Comparison of ENCODE assay signal across 14 cellular contexts in the genomic region with DNA sequence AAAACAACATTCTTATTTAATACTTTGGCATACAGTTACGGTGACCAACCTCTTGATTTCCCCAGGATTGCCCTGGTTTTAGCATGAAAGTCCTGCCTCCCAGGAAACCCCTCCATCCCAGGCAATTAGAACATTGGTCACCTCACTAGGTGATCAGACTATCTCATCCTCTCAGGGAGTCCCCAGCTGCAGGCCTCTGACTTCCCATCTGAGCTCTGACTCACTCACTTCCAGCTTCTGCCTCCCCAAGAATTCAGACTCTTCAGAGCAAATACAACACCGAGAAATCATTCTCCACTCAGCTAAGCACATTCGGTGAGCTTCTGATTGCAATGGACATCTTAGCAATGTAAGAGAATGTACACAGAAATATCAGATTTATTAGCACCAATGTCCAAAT.
A peak's percentile ranks its signal among the peaks of the same experiment; 100 is the strongest.
DNase-seq lines count a peak whose midpoint lies in the region; TF ChIP-seq lines count a peak whose summit lies in the region.
"Had no signal": no experiment of that assay in that cellular context is flagged by ENCODE, and none has a peak within 500 bp of the region (broad histone marks: within the 10 kb centered on the region; RNA-seq: fewer than 3 reads in every experiment).

No MANE protein-coding gene starts in this region.

- no peak overlapping the region for H3K14ac ChIP-seq in mesenchymal stem cell (ENCODE audit: low read length in 2 of 2)

- in situ Hi-C loops in brain microvascular endothelial cell (cut with HindIII; ENCODE audit: low pct_ligation_motif_present, low sequenced_read_pairs), result no loop called here
- in situ Hi-C loops in GM13976 (cut with MboI; ENCODE audit: low sequenced_read_pairs, unreplicated experiment), result no loop called here

- DNase-seq in AG08396 (ENCODE audit: low spot score) (peak; percentile 32), HPDE6-E6E7 (ENCODE audit: extremely low spot score) (peak; percentile 34), brain microvascular endothelial cell (peak; percentile 46), mesenchymal stem cell (peak; percentile 86), spleen (no peak), GM13976 (ENCODE audit: low spot score) (no peak), Caco-2 (no peak)
- no peak for DNase-seq in activated CD4-positive, alpha-beta memory T cell treated with anti-CD3 and anti-CD28 coated beads for 36 hours
- DNase-seq: NCI-H1092 treated with DMSO at 0.1 percent for 48 hours; stimulated activated CD4-positive, alpha-beta T cell treated with anti-CD3 and anti-CD28 coated beads, Interleukin-1b, Interleukin-23, amount 100 ng/mL, for 48 hours; SW 1271; upper lobe of right lung had no signal

- H3K27me3 ChIP-seq in brain microvascular endothelial cell (replicated peaks), result peaks cover 8% of the 10 kb centered on the region
- H3K27me3 ChIP-seq in mesenchymal stem cell (ENCODE audit: control insufficient read depth in 1 of 2, insufficient read depth in 1 of 2, low read length in 2 of 2), result peaks cover 4 to 51% of the 10 kb centered on the region in 2 experiments
- no peaks in the 10 kb centered on the region for H3K27me3 ChIP-seq in spleen (replicated peaks in 1 of 7)
- H3K27me3 ChIP-seq in Caco-2 (replicated peaks; ENCODE audit: control insufficient read depth, insufficient read depth, low read length), result no peaks in the 10 kb centered on the region
- H3K27me3 ChIP-seq: BLaER1 treated with 17β-estradiol and CSF1 and Interleukin-3, amounts not matched to agents 10 nM and 100 nM; upper lobe of right lung had no signal

- peak overlapping the region; percentile 54 for H2BK5ac ChIP-seq in mesenchymal stem cell (ENCODE audit: low read depth, low read length, poor library complexity, severe bottlenecking)

- no peaks in the 10 kb centered on the region for H3K9me3 ChIP-seq in mesenchymal stem cell (ENCODE audit: control insufficient read depth, low read length)
- H3K9me3 ChIP-seq in spleen, result no peaks in the 10 kb centered on the region
- no peaks in the 10 kb centered on the region for H3K9me3 ChIP-seq in Caco-2
- H3K9me3 ChIP-seq: BLaER1 treated with 17β-estradiol and CSF1 and Interleukin-3, amounts not matched to agents 10 nM and 100 nM; upper lobe of right lung had no signal

- H3K4me1 Mint-ChIP-seq in activated CD4-positive, alpha-beta memory T cell treated with anti-CD3 and anti-CD28 coated beads for 36 hours (ENCODE audit: low read depth), result no peaks in the 10 kb centered on the region
- peaks cover 5% of the 10 kb centered on the region for H3K4me1 Mint-ChIP-seq in Caco-2 (ENCODE audit: low read depth, unreplicated experiment)

- no peaks in the 10 kb centered on the region for H3K36me3 ChIP-seq in brain microvascular endothelial cell (replicated peaks)
- H3K36me3 ChIP-seq in mesenchymal stem cell (ENCODE audit: control insufficient read depth in 1 of 2, insufficient read depth in 2 of 2, low read depth in 1 of 2, low read length in 2 of 2), result no peaks in the 10 kb centered on the region
- H3K36me3 ChIP-seq in spleen, result no peaks in the 10 kb centered on the region
- H3K36me3 ChIP-seq in Caco-2 (ENCODE audit: control insufficient read depth, insufficient read depth, low read length), result no peaks in the 10 kb centered on the region
- H3K36me3 ChIP-seq: BLaER1 treated with 17β-estradiol and CSF1 and Interleukin-3, amounts not matched to agents 10 nM and 100 nM; upper lobe of right lung had no signal

- WGBS in mesenchymal stem cell, result 61% methylated on average over 1 of the region's 3 CpGs
- 79 to 88% (median 83%) methylated on average over 3 of the region's 3 CpGs for WGBS in spleen, 5 donors

- H2BK120ac ChIP-seq in mesenchymal stem cell (ENCODE audit: low read depth, low read length), result no peak overlapping the region

- no peak overlapping the region for H2AFZ ChIP-seq in mesenchymal stem cell (ENCODE audit: low read depth, low read length)

- no peak overlapping the region for H3K4ac ChIP-seq in mesenchymal stem cell (ENCODE audit: low read depth in 1 of 2, low read length in 2 of 2)

- TF ChIP-seq CTCF in brain microvascular endothelial cell (IDR thresholded peaks at IDR 0.05; ENCODE audit: low read depth, low read length, missing control alignments) (no peak), spleen (IDR thresholded peaks at IDR 0.05 in 8 of 11, conservative IDR thresholded peaks at IDR 0.05 in 3 of 11) (no peak), GM13976 (IDR thresholded peaks at IDR 0.05; ENCODE audit: borderline replicate concordance, control extremely low read depth, extremely low read depth, insufficient read depth, missing control alignments) (no peak), Caco-2 (IDR thresholded peaks at IDR 0.05; ENCODE audit: insufficient read depth in 1 of 2, low read depth in 1 of 2, low read length in 1 of 2, severe bottlenecking in 1 of 2, unreplicated experiment in 1 of 2) (no peak)

- no peak overlapping the region for H3K4me2 ChIP-seq in mesenchymal stem cell (ENCODE audit: low read length, poor library complexity, severe bottlenecking)

- no peaks in the 10 kb centered on the region for H3K36me3 Mint-ChIP-seq in activated CD4-positive, alpha-beta memory T cell treated with anti-CD3 and anti-CD28 coated beads for 36 hours
- no peaks in the 10 kb centered on the region for H3K36me3 Mint-ChIP-seq in Caco-2 (ENCODE audit: insufficient read depth, unreplicated experiment)

- H3K9me3 Mint-ChIP-seq in activated CD4-positive, alpha-beta memory T cell treated with anti-CD3 and anti-CD28 coated beads for 36 hours, result no peaks in the 10 kb centered on the region
- H3K9me3 Mint-ChIP-seq in Caco-2 (ENCODE audit: unreplicated experiment), result no peaks in the 10 kb centered on the region

- peaks cover 11% of the 10 kb centered on the region for H3K4me1 ChIP-seq in mesenchymal stem cell (ENCODE audit: control insufficient read depth, insufficient read depth, low read depth, low read length)
- peaks cover 6 to 28% (median 17%) of the 10 kb centered on the region in 6 donors for H3K4me1 ChIP-seq in spleen
- H3K4me1 ChIP-seq in Caco-2, result no peaks in the 10 kb centered on the region

- no peak for TF ChIP-seq POLR2A in spleen (IDR thresholded peaks at IDR 0.05)

- BruUV-seq in Caco-2 (replicated peaks; lab: Mats Ljungman, UMichigan), result no TSS peak

- no peak overlapping the region for H4K8ac ChIP-seq in mesenchymal stem cell (ENCODE audit: low read length)

- CTCF ChIA-PET in activated CD4-positive, alpha-beta memory T cell treated with anti-CD3 and anti-CD28 coated beads for 36 hours (lab: Charles Lee), result no interaction called here
- CTCF ChIA-PET in Caco-2 (lab: Charles Lee), result no interaction called here

- no peak overlapping the region for H2BK12ac ChIP-seq in mesenchymal stem cell (ENCODE audit: low read length in 2 of 2)

- no peak overlapping the region for H2AK5ac ChIP-seq in mesenchymal stem cell (ENCODE audit: low read length, severe bottlenecking)

- H3K79me1 ChIP-seq in mesenchymal stem cell (replicated peaks; ENCODE audit: low read length, poor library complexity, severe bottlenecking), result no peaks in the 10 kb centered on the region

- H3K27ac ChIP-seq in brain microvascular endothelial cell (peak overlapping the region; percentile 45), mesenchymal stem cell (ENCODE audit: low read length, poor library complexity, severe bottlenecking) (peak overlapping the region; percentile 87), spleen (no peak overlapping the region)
- H3K27ac ChIP-seq: BLaER1 treated with 17β-estradiol and CSF1 and Interleukin-3, amounts not matched to agents 10 nM and 100 nM; upper lobe of right lung had no signal

- no peak overlapping the region for H3K23ac ChIP-seq in mesenchymal stem cell (ENCODE audit: low read length in 2 of 2)

- intact Hi-C loops in spleen (cut with DNase I; ENCODE audit: low total_unique reads) (no loop called here), Caco-2 (cut with micrococcal nuclease; ENCODE audit: unreplicated experiment) (no loop called here)
- intact Hi-C loops in activated CD4-positive, alpha-beta memory T cell treated with anti-CD3 and anti-CD28 coated beads for 36 hours (cut with micrococcal nuclease), result no loop called here

- H2BK15ac ChIP-seq in mesenchymal stem cell (ENCODE audit: low read depth, poor library complexity, severe bottlenecking), result no peak overlapping the region

- no peak overlapping the region for H4K91ac ChIP-seq in mesenchymal stem cell (ENCODE audit: low read length)

- H3K9ac ChIP-seq in mesenchymal stem cell (ENCODE audit: low read length), result no peak overlapping the region
- H3K9ac ChIP-seq: BLaER1 treated with 17β-estradiol and CSF1 and Interleukin-3, amounts not matched to agents 10 nM and 100 nM had no signal

- H3K18ac ChIP-seq in mesenchymal stem cell (ENCODE audit: low read depth in 1 of 2, low read length in 2 of 2), result peak overlapping the region in 1 of 2 experiments; percentile 24

- H3K4me3 Mint-ChIP-seq in activated CD4-positive, alpha-beta memory T cell treated with anti-CD3 and anti-CD28 coated beads for 36 hours, result no peak overlapping the region
- no peak overlapping the region for H3K4me3 Mint-ChIP-seq in Caco-2 (ENCODE audit: unreplicated experiment)

- H3K27ac Mint-ChIP-seq in activated CD4-positive, alpha-beta memory T cell treated with anti-CD3 and anti-CD28 coated beads for 36 hours, result no peak overlapping the region
- no peak overlapping the region for H3K27ac Mint-ChIP-seq in Caco-2 (ENCODE audit: unreplicated experiment)
- H3K27ac Mint-ChIP-seq: progenitor cell of endocrine pancreas had no signal

- H3K4me3 ChIP-seq in brain microvascular endothelial cell (ENCODE audit: low read depth, low read length) (no peak overlapping the region), mesenchymal stem cell (ENCODE audit: insufficient read depth in 1 of 2, low read depth in 1 of 2, low read length in 2 of 2) (no peak overlapping the region), spleen (no peak overlapping the region), Caco-2 (ENCODE audit: low read depth, low read length) (no peak overlapping the region)
- H3K4me3 ChIP-seq: BLaER1 treated with 17β-estradiol and CSF1 and Interleukin-3, amounts not matched to agents 10 nM and 100 nM; upper lobe of right lung had no signal

- H3K27me3 Mint-ChIP-seq in activated CD4-positive, alpha-beta memory T cell treated with anti-CD3 and anti-CD28 coated beads for 36 hours, result no peaks in the 10 kb centered on the region
- no peaks in the 10 kb centered on the region for H3K27me3 Mint-ChIP-seq in Caco-2 (ENCODE audit: insufficient read depth, unreplicated experiment)

- POLR2A ChIA-PET in activated CD4-positive, alpha-beta memory T cell treated with anti-CD3 and anti-CD28 coated beads for 36 hours (lab: Charles Lee), result no interaction called here
- POLR2A ChIA-PET in Caco-2 (lab: Charles Lee), result no interaction called here

Comparison
In these comparisons a context has a peak if more than half of its experiments do, and no peak if none do; other contexts are left out.
1. DNase-seq: peak in AG08396 (single experiment), HPDE6-E6E7 (single experiment), brain microvascular endothelial cell (single experiment) and mesenchymal stem cell (single experiment); none in spleen (single experiment), activated CD4-positive, alpha-beta memory T cell treated with anti-CD3 and anti-CD28 coated beads for 36 hours (single experiment), GM13976 (single experiment) and Caco-2 (0 of 2).
2. H3K27ac ChIP-seq: peak in brain microvascular endothelial cell (single experiment) and mesenchymal stem cell (single experiment); none in spleen (0 of 8).